ENCODE assay signal across 22 cellular contexts in genomic region chr1:94808682-94809081, GRCh38. TPM values are rescaled to one million over a fixed set of nuclear protein-coding genes. Genes with fewer than 3 reads are reported as not detected.
DNase-seq lines count a peak whose midpoint lies in the region; ATAC-seq, FAIRE-seq and TF ChIP-seq lines count a peak whose summit lies in the region.
"Had no signal": no experiment of that assay in that cellular context is flagged by ENCODE, and none has a peak within 500 bp of the region (broad histone marks: within the 10 kb centered on the region; RNA-seq: fewer than 3 reads in every experiment).

No MANE protein-coding gene starts in this region.

- TF ChIP-seq POLR2A in transverse colon (IDR thresholded peaks at IDR 0.05) (no peak), H54 (IDR thresholded peaks at IDR 0.05; ENCODE audit: low read depth, low read length) (no peak)

- H3F3A ChIP-seq in GM23338 (replicated peaks; ENCODE audit: low read depth), result no peaks in the 10 kb centered on the region
- peaks cover 14% of the 10 kb centered on the region for H3F3A ChIP-seq in PC-9 (ENCODE audit: insufficient read depth, low read depth)

- H3K36me3 ChIP-seq in GM23338 (ENCODE audit: insufficient read depth) (peaks cover 5% of the 10 kb centered on the region; the same call in 1 of the 2 replicates), PC-9 (ENCODE audit: low read depth) (no peaks in the 10 kb centered on the region; the same call in 1 of the 2 replicates), iPS-15b (ENCODE audit: control insufficient read depth, insufficient read depth, low read length) (no peaks in the 10 kb centered on the region), transverse colon (no peaks in the 10 kb centered on the region)
- H3K36me3 ChIP-seq: BLaER1 had no signal

- H3K9me2 ChIP-seq in GM23338 (ENCODE audit: insufficient read depth), result no peaks in the 10 kb centered on the region
- H3K9me2 ChIP-seq in PC-9 (ENCODE audit: insufficient read depth), result no peaks in the 10 kb centered on the region

- FAIRE-seq in H54 (lab: Jason Lieb, UNC), result no peak
- FAIRE-seq: A549, GM12891, GM18507 had no signal

- no peaks in the 10 kb centered on the region for H3K79me2 ChIP-seq in GM23338 (replicated peaks; ENCODE audit: insufficient read depth)
- H3K79me2 ChIP-seq in PC-9 (ENCODE audit: low read depth), result peaks cover 13% of the 10 kb centered on the region; the same call in 1 of the 2 replicates

- intact Hi-C loops in PC-9 (cut with micrococcal nuclease; ENCODE audit: unreplicated experiment), result loop anchor here (2.0 to 10.0 kb wide), 4 partner anchors 46 to 901 kb away; partner anchors contain the start of genes ARHGAP29, CNN3 and GCLM
- intact Hi-C loops in transverse colon (cut with DNase I; ENCODE audit: low total_unique reads), result loop anchor here (5.0 to 10.0 kb wide), 2 partner anchors 286 to 474 kb away; no protein-coding TSS in a partner anchor

- BruUV-seq in PC-9 (replicated peaks; lab: Mats Ljungman, UMichigan), result no TSS peak

- in situ Hi-C loops in transverse colon (cut with MboI; ENCODE audit: low pct_ligation_motif_present in 1 of 4, low pct_unique_long_range_greater_than_20kb in 1 of 4, low sequenced_read_pairs in 3 of 4), result loop anchor here (10.0 to 25.0 kb wide), 2 partner anchors 284 to 746 kb away; no protein-coding TSS in a partner anchor

- H4K20me1 ChIP-seq in GM23338 (replicated peaks; ENCODE audit: insufficient read depth) (no peaks in the 10 kb centered on the region), PC-9 (ENCODE audit: insufficient read depth) (no peaks in the 10 kb centered on the region)
- H4K20me1 ChIP-seq: BLaER1 had no signal

- DNase-seq in GM23338 (ENCODE audit: low spot score) (no peak), PC-9 (no peak), transverse colon (no peak), H54 (ENCODE audit: insufficient read length, low spot score) (no peak)
- no peak for DNase-seq in central memory CD4-positive, alpha-beta T cell
- DNase-seq: HFFc6, Karpas-422, MM.1S, NCI-H1092, NCI-H1436 treated with DMSO at 0.1 percent for 48 hours, NCI-H2029, NCI-H2171 treated with DMSO at 0.1 percent for 48 hours, NCI-H446, NCI-H69 had no signal

- no peak for TF ChIP-seq EP300 in transverse colon (IDR thresholded peaks at IDR 0.05; ENCODE audit: low read depth)

- H3K4me2 ChIP-seq in GM23338 (peak overlapping the region; percentile 81), PC-9 (peak overlapping the region; percentile 5; the same call in 1 of the 2 replicates)
- H3K4me2 ChIP-seq: A549 had no signal

- CTCF ChIA-PET in PC-9 (lab: Charles Lee), result interaction anchor here (1.0 kb wide), 1 partner anchor 233 kb away, joined by 10 read pairs; no protein-coding TSS in a partner anchor

- no peak; the same call in 2 of the 3 replicates for ATAC-seq in GM23338
- no peak for ATAC-seq in HG03196 (IDR thresholded peaks at IDR 0.05; ENCODE audit: unreplicated experiment)
- ATAC-seq: A549, Right ventricle myocardium inferior had no signal

- peak overlapping the region; percentile 43 for H3K4me3 ChIP-seq in GM23338
- no peak overlapping the region for H3K4me3 ChIP-seq in PC-9
- peak overlapping the region; percentile 8 for H3K4me3 ChIP-seq in iPS-15b (ENCODE audit: low read depth, low read length)
- no peak overlapping the region for H3K4me3 ChIP-seq in transverse colon
- H3K4me3 ChIP-seq: A549, BLaER1 had no signal

- H3K9me3 ChIP-seq in PC-9 (ENCODE audit: insufficient read depth, low read depth) (no peaks in the 10 kb centered on the region), iPS-15b (ENCODE audit: control insufficient read depth, insufficient read depth, low read length) (no peaks in the 10 kb centered on the region), transverse colon (peaks cover 0 to 7% of the 10 kb centered on the region in 2 donors)
- H3K9me3 ChIP-seq: A549 had no signal

- POLR2A ChIA-PET in PC-9 (lab: Charles Lee; ENCODE audit: unreplicated experiment), result interaction anchor here (0.7 to 0.9 kb wide), 2 partner anchors 339 to 775 kb away, joined by 5 to 17 read pairs; no protein-coding TSS in a partner anchor

- peaks cover 29% of the 10 kb centered on the region for H3K4me1 Mint-ChIP-seq in GM23338

- H3K27ac Mint-ChIP-seq in GM23338, result peak overlapping the region; percentile 15; the same call in 1 of the 2 replicates
- H3K27ac Mint-ChIP-seq: HFFc6 had no signal

- H3K27ac ChIP-seq in GM23338 (ENCODE audit: low read depth), result peak overlapping the region; percentile 39; the same call in 1 of the 2 replicates
- 0 out of 2 replicates have a peak overlapping the region, but pooled peaks have one; percentile 16 for H3K27ac ChIP-seq in PC-9
- H3K27ac ChIP-seq in transverse colon, result peak overlapping the region; percentile 65 to 75 (median 66)
- H3K27ac ChIP-seq: A549, BLaER1 had no signal

- WGBS in transverse colon (ENCODE audit: low coverage in 1 of 2), 2 donors, result 30 to 45% methylated on average over 3 of the region's 3 CpGs

- H3K4me3 Mint-ChIP-seq in GM23338, result no peak overlapping the region
- H3K4me3 Mint-ChIP-seq: HFFc6 had no signal

- H2AFZ ChIP-seq in GM23338, result no peak overlapping the region
- H2AFZ ChIP-seq in PC-9, result no peak overlapping the region

- peaks cover 4% of the 10 kb centered on the region for H3K27me3 Mint-ChIP-seq in GM23338 (ENCODE audit: insufficient read depth, low read depth, poor library complexity)

- H3K4me1 ChIP-seq in GM23338 (ENCODE audit: insufficient read depth) (peaks cover 30% of the 10 kb centered on the region), PC-9 (replicated peaks; ENCODE audit: insufficient read depth) (peaks cover 16% of the 10 kb centered on the region), iPS-15b (ENCODE audit: control insufficient read depth, insufficient read depth, low read length) (peaks cover 36% of the 10 kb centered on the region), transverse colon (peaks cover 8 to 54% (median 28%) of the 10 kb centered on the region in 4 donors)
- H3K4me1 ChIP-seq: A549 had no signal

- H3K27me3 ChIP-seq in GM23338 (ENCODE audit: insufficient read depth), result no peaks in the 10 kb centered on the region
- H3K27me3 ChIP-seq in PC-9 (ENCODE audit: insufficient read depth, low read depth), result no peaks in the 10 kb centered on the region
- no peaks in the 10 kb centered on the region for H3K27me3 ChIP-seq in iPS-15b (ENCODE audit: control insufficient read depth, insufficient read depth, low read length)
- H3K27me3 ChIP-seq in transverse colon, result no peaks in the 10 kb centered on the region
- H3K27me3 ChIP-seq: BLaER1 had no signal

- TF ChIP-seq CTCF in GM23338 (conservative IDR thresholded peaks at IDR 0.05; ENCODE audit: low read depth in 2 of 2) (no peak), PC-9 (conservative IDR thresholded peaks at IDR 0.05) (no peak), transverse colon (IDR thresholded peaks at IDR 0.05) (no peak)

- H3K9me3 Mint-ChIP-seq in GM23338, result peaks cover 14% of the 10 kb centered on the region
- H3K9me3 Mint-ChIP-seq: HFFc6 had no signal

- H3K9ac ChIP-seq in iPS-15b (ENCODE audit: low read depth, low read length), result no peak overlapping the region
- H3K9ac ChIP-seq: BLaER1 had no signal

- H3K36me3 Mint-ChIP-seq in GM23338 (ENCODE audit: low read depth), result peaks cover 20% of the 10 kb centered on the region
- H3K36me3 Mint-ChIP-seq: CD4-positive, alpha-beta memory T cell had no signal

TF ChIP-seq in GM23338, 12 proteins besides CTCF, POLR2A, EP300 and RAD21 (continues in another document):
- TF ChIP-seq, protein P1, sequence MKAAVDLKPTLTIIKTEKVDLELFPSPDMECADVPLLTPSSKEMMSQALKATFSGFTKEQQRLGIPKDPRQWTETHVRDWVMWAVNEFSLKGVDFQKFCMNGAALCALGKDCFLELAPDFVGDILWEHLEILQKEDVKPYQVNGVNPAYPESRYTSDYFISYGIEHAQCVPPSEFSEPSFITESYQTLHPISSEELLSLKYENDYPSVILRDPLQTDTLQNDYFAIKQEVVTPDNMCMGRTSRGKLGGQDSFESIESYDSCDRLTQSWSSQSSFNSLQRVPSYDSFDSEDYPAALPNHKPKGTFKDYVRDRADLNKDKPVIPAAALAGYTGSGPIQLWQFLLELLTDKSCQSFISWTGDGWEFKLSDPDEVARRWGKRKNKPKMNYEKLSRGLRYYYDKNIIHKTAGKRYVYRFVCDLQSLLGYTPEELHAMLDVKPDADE (IDR thresholded peaks at IDR 0.05), result no peak
- TF ChIP-seq REST (IDR thresholded peaks at IDR 0.05; ENCODE audit: unreplicated experiment) (no peak), NANOG (IDR thresholded peaks at IDR 0.05; ENCODE audit: borderline replicate concordance) (no peak), STAT1 (IDR thresholded peaks at IDR 0.05; ENCODE audit: unreplicated experiment) (no peak)

RNA-seq across cellular contexts. Expression of gene SLC44A3, which starts 11.5 kb away (rescaled TPM):
- total RNA-seq in GM23338 (2014; rRNA removed; shearing (Covaris generic)), result 2.9 and 6.8 TPM in 2 replicates
- 4.0 and 4.5 TPM in 2 replicates for polyA plus RNA-seq in GM23338 (2016; fragmentation: Nextera tagmentation; extraction: Ambion mirVana)
- total RNA-seq in PC-9 (2021) (11.0 and 17.5 TPM in 2 replicates), transverse colon (10 to 100 TPM; 20.6 to 60.5 (median 41.8) TPM)

Comparison
In these comparisons a context has a peak if more than half of its experiments do, and no peak if none do; other contexts are left out.
1. H3K27ac ChIP-seq: peak in every context shown above with its lines; median percentile 66 in transverse colon; 39 in GM23338; 16 in PC-9.
2. H3K4me3 ChIP-seq: peak in GM23338 (single experiment) and iPS-15b (single experiment); none in PC-9 (single experiment) and transverse colon (0 of 4).